In genomic region chr12:52213541-52214420, GRCh38 we compare ENCODE assay signal across 8 cellular contexts. TPM values are rescaled to one million over a fixed set of nuclear protein-coding genes. Genes with fewer than 3 reads are reported as not detected.
DNase-seq lines count a peak whose midpoint lies in the region; ATAC-seq and TF ChIP-seq lines count a peak whose summit lies in the region.

No MANE protein-coding gene starts in this region.

- no peak overlapping the region for H3K27ac Mint-ChIP-seq in HFFc6
- H3K27ac Mint-ChIP-seq in neural progenitor cell: peak overlapping the region; percentile 46

- no peaks in the 10 kb centered on the region for H3K79me2 ChIP-seq in neural progenitor cell (ENCODE audit: low read depth)

- H3K36me3 ChIP-seq in neural progenitor cell (no peaks in the 10 kb centered on the region), tibial nerve (no peaks in the 10 kb centered on the region)

- TF ChIP-seq CTCF in HFFc6 (IDR thresholded peaks at IDR 0.05): peak; percentile 99
- peak; percentile 99 for TF ChIP-seq CTCF in fibroblast of mammary gland (conservative IDR thresholded peaks at IDR 0.05; ENCODE audit: control insufficient read depth, insufficient read depth, low read depth, low read length)
- peak; percentile 95 for TF ChIP-seq CTCF in neural progenitor cell (IDR thresholded peaks at IDR 0.05)
- TF ChIP-seq CTCF in tibial nerve (IDR thresholded peaks at IDR 0.05): peak; percentile 68 to 93 (median 86)

- TF ChIP-seq POLR2A in tibial nerve (IDR thresholded peaks at IDR 0.05): no peak

- no peaks in the 10 kb centered on the region for H3K9me3 Mint-ChIP-seq in HFFc6
- no peaks in the 10 kb centered on the region for H3K9me3 Mint-ChIP-seq in activated T-cell treated with anti-CD3 and anti-CD28 coated beads, Interleukin-2, amount 50 U/mL, for 4 hours
- no peaks in the 10 kb centered on the region for H3K9me3 Mint-ChIP-seq in neural progenitor cell

- H3K4me1 Mint-ChIP-seq in HFFc6 (ENCODE audit: low read depth) (peaks cover 55% of the 10 kb centered on the region), neural progenitor cell (peaks cover 15% of the 10 kb centered on the region)
- H3K4me1 Mint-ChIP-seq in activated T-cell treated with anti-CD3 and anti-CD28 coated beads, Interleukin-2, amount 50 U/mL, for 4 hours (ENCODE audit: low read depth): no peaks in the 10 kb centered on the region

- peaks cover 2% of the 10 kb centered on the region; the same call in 1 of the 2 replicates for H3K27me3 Mint-ChIP-seq in HFFc6 (ENCODE audit: insufficient read depth)
- peaks cover 15% of the 10 kb centered on the region for H3K27me3 Mint-ChIP-seq in activated T-cell treated with anti-CD3 and anti-CD28 coated beads, Interleukin-2, amount 50 U/mL, for 4 hours (ENCODE audit: low read depth)
- H3K27me3 Mint-ChIP-seq in neural progenitor cell (ENCODE audit: insufficient read depth, low read depth): peaks cover 6% of the 10 kb centered on the region

- no peak overlapping the region for H3K4me3 ChIP-seq in fibroblast of mammary gland (ENCODE audit: control insufficient read depth, low read depth, low read length)
- H3K4me3 ChIP-seq in neural progenitor cell: no peak overlapping the region
- H3K4me3 ChIP-seq in tibial nerve: no peak overlapping the region

- H4K20me1 ChIP-seq in neural progenitor cell (ENCODE audit: low read depth): no peaks in the 10 kb centered on the region

- peak; percentile 85 for DNase-seq in D341Med (ENCODE audit: low spot score)
- DNase-seq in HFFc6: peak; percentile 76
- DNase-seq in NOMO-1 treated with dmso at 0.1 percent for 144 hours (lab: John Stamatoyannopoulos, UW; ENCODE audit: unreplicated experiment): peak; percentile 52
- peak; percentile 31 for DNase-seq in activated T-cell treated with anti-CD3 and anti-CD28 coated beads, Interleukin-2, amount 50 U/mL, for 4 hours
- peak; percentile 71 for DNase-seq in fibroblast of mammary gland (ENCODE audit: low read depth)
- peak; percentile 90 for DNase-seq in neural progenitor cell (ENCODE audit: low spot score)
- DNase-seq in tibial nerve (ENCODE audit: low spot score in 2 of 2): peak in 1 of 2 donors; percentile 70

- TF ChIP-seq EP300 in tibial nerve (IDR thresholded peaks at IDR 0.05): no peak

- H3K4me2 ChIP-seq in neural progenitor cell: no peak overlapping the region

- H2AFZ ChIP-seq in neural progenitor cell (replicated peaks): no peak overlapping the region

- peak; percentile 58 to 71 for ATAC-seq in activated T-cell treated with anti-CD3 and anti-CD28 coated beads, Interleukin-2, amount 50 U/mL, for 4 hours
- ATAC-seq in HG03521 (IDR thresholded peaks at IDR 0.05; ENCODE audit: unreplicated experiment): no peak

- no peaks in the 10 kb centered on the region for H3F3A ChIP-seq in neural progenitor cell (ENCODE audit: low read depth)

- 34 to 38% methylated on average over 12 to 13 of the region's 13 CpGs for WGBS in tibial nerve, 2 donors

- H3K9me3 ChIP-seq in neural progenitor cell (ENCODE audit: low read depth) (no peaks in the 10 kb centered on the region), tibial nerve (no peaks in the 10 kb centered on the region)

- H3K36me3 Mint-ChIP-seq in HFFc6 (ENCODE audit: low read depth): no peaks in the 10 kb centered on the region
- H3K36me3 Mint-ChIP-seq in activated T-cell treated with anti-CD3 and anti-CD28 coated beads, Interleukin-2, amount 50 U/mL, for 4 hours (ENCODE audit: insufficient read depth): no peaks in the 10 kb centered on the region
- no peaks in the 10 kb centered on the region for H3K36me3 Mint-ChIP-seq in neural progenitor cell

- H3K27me3 ChIP-seq in neural progenitor cell (no peaks in the 10 kb centered on the region), tibial nerve (peaks cover 0 to 4% of the 10 kb centered on the region in 2 donors)

- H3K4me1 ChIP-seq in neural progenitor cell: no peaks in the 10 kb centered on the region
- H3K4me1 ChIP-seq in tibial nerve: peaks cover 0 to 6% (median 0%) of the 10 kb centered on the region in 4 donors

- H3K27ac ChIP-seq in neural progenitor cell (no peak overlapping the region), tibial nerve (no peak overlapping the region)

- no peak overlapping the region for H3K4me3 Mint-ChIP-seq in HFFc6
- no peak overlapping the region for H3K4me3 Mint-ChIP-seq in activated T-cell treated with anti-CD3 and anti-CD28 coated beads, Interleukin-2, amount 50 U/mL, for 4 hours
- H3K4me3 Mint-ChIP-seq in neural progenitor cell: no peak overlapping the region

- H3K9ac ChIP-seq in neural progenitor cell: no peak overlapping the region

RNA-seq across cellular contexts. Expression of gene KRT7, which starts 19.3 kb away (rescaled TPM):
- 100 to 1,000 TPM in 2 of 6 experiments, 10 to 100 TPM in 4; 62.7 to 379 (median 67.5) TPM for total RNA-seq in HFFc6 (2021; fragmentation: NEBNext Ultra II Directional; extraction: Animal tissue kit (Norgen Biotek cat#: 25700))
- 1 to 10 TPM; 1.2 to 2.1 (median 1.5) TPM for total RNA-seq in activated T-cell treated with anti-CD3 and anti-CD28 coated beads, Interleukin-2, amount 50 U/mL, for 4 hours
- total RNA-seq in neural progenitor cell (ENCODE audit: low replicate concordance) (3.2 TPM in 1 of 2 replicates, not detected in the other), tibial nerve (10 to 100 TPM in 1 of 4 donors, 1 to 10 TPM in 3; 2.5 to 33.9 (median 6.3) TPM)

RNA-seq across cellular contexts. Expression of gene KRT80, which starts 22.0 kb away (rescaled TPM):
- total RNA-seq in HFFc6 (2021; fragmentation: NEBNext Ultra II Directional; extraction: Animal tissue kit (Norgen Biotek cat#: 25700)): 1 to 10 TPM; 2.3 to 3.7 (median 2.8) TPM
- total RNA-seq in activated T-cell treated with anti-CD3 and anti-CD28 coated beads, Interleukin-2, amount 50 U/mL, for 4 hours: under 1 TPM in 2 of 3 donors, not detected in 1; 0.05 to 0.08 TPM
- 0.12 TPM in 1 of 2 replicates, not detected in the other for total RNA-seq in neural progenitor cell (ENCODE audit: low replicate concordance)
- total RNA-seq in tibial nerve: not detected
